In genomic region chr2:237774811-237775553, GRCh38 we compare ENCODE assay signal across 8 cellular contexts. TPM values are rescaled to one million over a fixed set of nuclear protein-coding genes. Genes with fewer than 3 reads are reported as not detected.
DNase-seq lines count a peak whose midpoint lies in the region; ATAC-seq and TF ChIP-seq lines count a peak whose summit lies in the region.

No MANE protein-coding gene starts in this region.

- H3K4me1 Mint-ChIP-seq in IgD-negative memory B cell = no peaks in the 10 kb centered on the region

- H3K27ac ChIP-seq in hepatocyte = no peak overlapping the region

- H4K20me1 ChIP-seq in hepatocyte (ENCODE audit: insufficient read depth, poor library complexity, severe bottlenecking) = no peaks in the 10 kb centered on the region

- no peaks in the 10 kb centered on the region for H3K9me3 ChIP-seq in hepatocyte (ENCODE audit: low read depth)

- H3K36me3 ChIP-seq in hepatocyte (replicated peaks; ENCODE audit: insufficient read depth, low read depth) = no peaks in the 10 kb centered on the region

- no peaks in the 10 kb centered on the region for H3K27me3 ChIP-seq in hepatocyte

- no peak overlapping the region for H2AFZ ChIP-seq in hepatocyte

- H3K79me2 ChIP-seq in hepatocyte = no peaks in the 10 kb centered on the region

- H3K9me2 ChIP-seq in hepatocyte (replicated peaks; ENCODE audit: insufficient read depth) = no peaks in the 10 kb centered on the region

- H3K27me3 Mint-ChIP-seq in IgD-negative memory B cell = no peaks in the 10 kb centered on the region

- H3K27ac Mint-ChIP-seq in IgD-negative memory B cell = peak overlapping the region in 2 of 3 donors; percentile 29 to 67

- H3K4me1 ChIP-seq in hepatocyte (ENCODE audit: insufficient read depth) = no peaks in the 10 kb centered on the region

- peaks cover 0 to 1% (median 0%) of the 10 kb centered on the region in 3 donors for H3K9me3 Mint-ChIP-seq in IgD-negative memory B cell

- DNase-seq in NCI-H446 (lab: John Stamatoyannopoulos, UW) (peak; percentile 13 to 42), NCI-H446 treated with DMSO at 0.1 percent for 48 hours (lab: John Stamatoyannopoulos, UW) (no peak), SHP77 treated with DMSO at 0.1 percent for 48 hours (lab: John Stamatoyannopoulos, UW) (peak; percentile 67), amniotic epithelial cell (ENCODE audit: low read depth) (peak; percentile 43), hepatocyte (ENCODE audit: low spot score) (peak; percentile 63)
- peak; percentile 45 for DNase-seq in stimulated activated CD4-positive, alpha-beta T cell treated with anti-CD3 and anti-CD28 coated beads, Interleukin-12 subunit alpha, Interleukin-12 subunit beta, amount 100 ng/mL, for 4 hours

- H3K4me3 ChIP-seq in hepatocyte = no peak overlapping the region

- ATAC-seq in GM18873 (IDR thresholded peaks at IDR 0.05; ENCODE audit: low FRiP score, unreplicated experiment) = no peak

- no peak overlapping the region for H3K4me2 ChIP-seq in hepatocyte

- peaks cover 20% of the 10 kb centered on the region for H3K36me3 Mint-ChIP-seq in IgD-negative memory B cell

- TF ChIP-seq CTCF in hepatocyte (IDR thresholded peaks at IDR 0.05; ENCODE audit: poor library complexity) = peak; percentile 62

- peak overlapping the region in 1 of 4 donors; percentile 84 for H3K4me3 Mint-ChIP-seq in IgD-negative memory B cell

- 72% methylated on average over 13 of the region's 13 CpGs for WGBS in hepatocyte (ENCODE audit: low lambda C conversion rate, missing lambda C conversion rate)

RNA-seq across cellular contexts. Expression of gene RBM44, which starts 23.6 kb away (rescaled TPM):
- polyA plus RNA-seq in IgD-negative memory B cell (0.11 TPM), hepatocyte (0.47 and 0.76 TPM in 2 replicates)
- 0.40 and 0.53 TPM in 2 replicates for total RNA-seq in hepatocyte
